In genomic region chr19:14091086-14091884, GRCh38 we compare ENCODE assay signal across 2 cellular contexts.
TF ChIP-seq lines count a peak whose summit lies in the region.

No MANE protein-coding gene starts in this region.

TF ChIP-seq in IMR-90, 13 proteins besides CTCF, POLR2A, EP300 and RAD21:
- TF ChIP-seq BHLHE40 (IDR thresholded peaks at IDR 0.05; ENCODE audit: low read depth, low read length): no peak
- TF ChIP-seq MAZ (IDR thresholded peaks at IDR 0.05; ENCODE audit: borderline replicate concordance, low read depth, low read length): peak; percentile 28; the same call in 1 of the 2 replicates
- TF ChIP-seq ELK1 (IDR thresholded peaks at IDR 0.05; ENCODE audit: borderline replicate concordance, low read depth, low read length): no peak
- no peak for TF ChIP-seq CHD1 (IDR thresholded peaks at IDR 0.05; ENCODE audit: low read depth, low read length)

TF ChIP-seq in SK-N-SH, 30 proteins besides CTCF, POLR2A, EP300 and RAD21:
- TF ChIP-seq MEF2A (IDR thresholded peaks at IDR 0.05; ENCODE audit: borderline replicate concordance, low read depth) (no peak), RCOR1 (IDR thresholded peaks at IDR 0.05; ENCODE audit: low read length) (no peak), CHD2 (IDR thresholded peaks at IDR 0.05; ENCODE audit: low read length, partially characterized antibody) (no peak), REST (IDR thresholded peaks at IDR 0.05; ENCODE audit: low read depth, low read length) (no peak), SIN3A (IDR thresholded peaks at IDR 0.05; ENCODE audit: borderline replicate concordance, low read depth, low read length) (peak; percentile 41; the same call in 1 of the 2 replicates), YY1 (IDR thresholded peaks at IDR 0.05; ENCODE audit: low read depth) (no peak), MXI1 (IDR thresholded peaks at IDR 0.05; ENCODE audit: low read depth, low read length) (0 out of 2 replicates have a peak, but pooled peaks have one; percentile 9), MAX (IDR thresholded peaks at IDR 0.05; ENCODE audit: low read depth) (no peak; the same call in 1 of the 2 replicates)
